ENCODE assay signal across 25 cellular contexts in genomic region chr12:6500466-6500865, GRCh38. TPM values are rescaled to one million over a fixed set of nuclear protein-coding genes. Genes with fewer than 3 reads are reported as not detected.
DNase-seq lines count a peak whose midpoint lies in the region; ATAC-seq lines count a peak whose summit lies in the region.
"Had no signal": no experiment of that assay in that cellular context is flagged by ENCODE, and none has a peak within 500 bp of the region (broad histone marks: within the 10 kb centered on the region; RNA-seq: fewer than 3 reads in every experiment).

No MANE protein-coding gene starts in this region.

- peaks cover 17% of the 10 kb centered on the region for H3K79me1 ChIP-seq in mesendoderm (ENCODE audit: low read length)

- peaks cover 34% of the 10 kb centered on the region for H3K36me3 Mint-ChIP-seq in T-helper 2 cell treated with Interferon-gamma antibody and Interleukin-4, amounts not matched to agents 5 μg/mL and 100 μg/mL, for 36 hours (ENCODE audit: low read depth)

- ATAC-seq in HG03095 (IDR thresholded peaks at IDR 0.05; ENCODE audit: unreplicated experiment) (no peak), Right ventricle myocardium superior (ENCODE audit: poor library complexity) (no peak)
- ATAC-seq: A549, HCT116, HepG2 had no signal

- no peak overlapping the region for H3K23ac ChIP-seq in mesendoderm (ENCODE audit: low read length)

- H3K9ac ChIP-seq in SK-N-MC (ENCODE audit: insufficient read length) (no peak overlapping the region), mesendoderm (ENCODE audit: low read length) (no peak overlapping the region)
- H3K9ac ChIP-seq: BLaER1 had no signal

- H3K4me3 ChIP-seq in SK-N-MC (peak overlapping the region; percentile 44), mesendoderm (ENCODE audit: low read length) (no peak overlapping the region)
- H3K4me3 ChIP-seq: A549, BLaER1 had no signal

- no CpG with 5 or more reads among the region's 2 CpGs for WGBS in mesendoderm (ENCODE audit: extremely low coverage, insufficient coverage, low lambda C conversion rate)

- H3K4ac ChIP-seq in mesendoderm (ENCODE audit: low read depth, low read length): no peak overlapping the region

- H3K27me3 Mint-ChIP-seq in T-helper 2 cell treated with Interferon-gamma antibody and Interleukin-4, amounts not matched to agents 5 μg/mL and 100 μg/mL, for 36 hours (ENCODE audit: low read depth): no peaks in the 10 kb centered on the region
- H3K27me3 Mint-ChIP-seq: CD4-positive, alpha-beta memory T cell; IgD-negative memory B cell had no signal

- no peak overlapping the region for H3K4me3 Mint-ChIP-seq in T-helper 2 cell treated with Interferon-gamma antibody and Interleukin-4, amounts not matched to agents 5 μg/mL and 100 μg/mL, for 36 hours
- H3K4me3 Mint-ChIP-seq: CD14-positive monocyte; CD4-positive, alpha-beta memory T cell; HFFc6; IgD-negative memory B cell had no signal

- peaks cover 17% of the 10 kb centered on the region for H3K79me2 ChIP-seq in mesendoderm (ENCODE audit: control insufficient read depth, insufficient read depth, low read length)

- H3K4me2 ChIP-seq in mesendoderm (ENCODE audit: low read length): no peak overlapping the region
- H3K4me2 ChIP-seq: A549, BLaER1 had no signal

- no peaks in the 10 kb centered on the region for H3K9me3 Mint-ChIP-seq in T-helper 2 cell treated with Interferon-gamma antibody and Interleukin-4, amounts not matched to agents 5 μg/mL and 100 μg/mL, for 36 hours
- H3K9me3 Mint-ChIP-seq: CD14-positive monocyte; CD4-positive, alpha-beta memory T cell; HFFc6; IgD-negative memory B cell had no signal

- no peak overlapping the region for H2BK15ac ChIP-seq in mesendoderm (replicated peaks; ENCODE audit: low read depth)

- DNase-seq in T-helper 2 cell treated with Interferon-gamma antibody and Interleukin-4, amounts not matched to agents 5 μg/mL and 100 μg/mL, for 36 hours (ENCODE audit: low spot score): no peak
- no peak for DNase-seq in T-helper 2 cell
- peak; percentile 98 for DNase-seq in SK-N-MC (ENCODE audit: low read depth, low spot score)
- DNase-seq in mesendoderm: no peak
- no peak for DNase-seq in GDM1 (lab: John Stamatoyannopoulos, UW)
- DNase-seq in Right ventricle myocardium superior: no peak
- DNase-seq: CD4-positive, alpha-beta memory T cell; COR-L47; DMS 273 treated with DMSO at 0.1 percent for 48 hours; DMS53; DND-41; EL; GOT3; H7; HFFc6; KBM-7 had no signal

- intact Hi-C loops in Right ventricle myocardium superior (cut with DNase I): no loop called here

- peak overlapping the region; percentile 5 for H4K8ac ChIP-seq in mesendoderm (ENCODE audit: low read depth, low read length)

- H3K56ac ChIP-seq in mesendoderm (ENCODE audit: low read length): no peak overlapping the region

- peak overlapping the region; percentile 73 for H3K27ac Mint-ChIP-seq in T-helper 2 cell treated with Interferon-gamma antibody and Interleukin-4, amounts not matched to agents 5 μg/mL and 100 μg/mL, for 36 hours
- H3K27ac Mint-ChIP-seq: HFFc6, IgD-negative memory B cell had no signal

- no peaks in the 10 kb centered on the region for H3K4me1 ChIP-seq in mesendoderm (ENCODE audit: control insufficient read depth, low read depth, low read length)

- peaks cover 64% of the 10 kb centered on the region for H3K36me3 ChIP-seq in SK-N-MC (ENCODE audit: insufficient read depth, low read length)
- H3K36me3 ChIP-seq in mesendoderm (ENCODE audit: control insufficient read depth, insufficient read depth, low read length): peaks cover 12% of the 10 kb centered on the region

- no peak overlapping the region for H2BK5ac ChIP-seq in mesendoderm (ENCODE audit: low read length)

- H3K9me3 ChIP-seq in SK-N-MC (ENCODE audit: low read depth, low read length): no peaks in the 10 kb centered on the region
- H3K9me3 ChIP-seq: A549, BLaER1 had no signal

- no peak overlapping the region for H2AK5ac ChIP-seq in mesendoderm (ENCODE audit: low read length)

- no peak overlapping the region for H3K18ac ChIP-seq in mesendoderm (ENCODE audit: low read length)

- peak overlapping the region; percentile 80 for H3K27ac ChIP-seq in SK-N-MC
- no peak overlapping the region for H3K27ac ChIP-seq in mesendoderm (ENCODE audit: low read depth, low read length)
- H3K27ac ChIP-seq: 22Rv1, A549, BLaER1 had no signal

- H3K27me3 ChIP-seq in mesendoderm (ENCODE audit: insufficient read depth, low read length, poor library complexity): no peaks in the 10 kb centered on the region
- H3K27me3 ChIP-seq: BLaER1 had no signal

- H3K4me1 Mint-ChIP-seq in T-helper 2 cell treated with Interferon-gamma antibody and Interleukin-4, amounts not matched to agents 5 μg/mL and 100 μg/mL, for 36 hours (ENCODE audit: low read depth): peaks cover 9% of the 10 kb centered on the region

- H4K5ac ChIP-seq in mesendoderm (ENCODE audit: low read length): no peak overlapping the region

- H2BK120ac ChIP-seq in mesendoderm (ENCODE audit: low read depth, low read length): no peak overlapping the region

RNA-seq across cellular contexts. Expression of gene NCAPD2, which starts 6.6 kb away (rescaled TPM):
- polyA plus RNA-seq in mesendoderm (2013, experiment 1 of 2): 52.1 TPM
- 50.5 TPM for polyA plus RNA-seq in mesendoderm (2013, experiment 2 of 2)
- 8.9 TPM for total RNA-seq in Right ventricle myocardium superior

RNA-seq across cellular contexts. Expression of gene MRPL51, which starts 7.4 kb away (rescaled TPM):
- 887 TPM for polyA plus RNA-seq in mesendoderm (2013, experiment 1 of 2)
- polyA plus RNA-seq in mesendoderm (2013, experiment 2 of 2): 886 TPM
- total RNA-seq in Right ventricle myocardium superior: 280 TPM

RNA-seq across cellular contexts. Expression of gene VAMP1, which starts 30.0 kb away (rescaled TPM):
- 8.1 TPM for polyA plus RNA-seq in mesendoderm (2013, experiment 1 of 2)
- 8.5 TPM for polyA plus RNA-seq in mesendoderm (2013, experiment 2 of 2)
- total RNA-seq in Right ventricle myocardium superior: 3.2 TPM

RNA-seq across cellular contexts. Expression of gene GAPDH, which starts 33.9 kb away (rescaled TPM):
- 5,113 TPM for polyA plus RNA-seq in mesendoderm (2013, experiment 1 of 2)
- polyA plus RNA-seq in mesendoderm (2013, experiment 2 of 2): 5,145 TPM
- total RNA-seq in Right ventricle myocardium superior: 4,109 TPM

RNA-seq across cellular contexts. Expression of gene TAPBPL, which starts 48.6 kb away (rescaled TPM):
- 0.35 TPM for polyA plus RNA-seq in mesendoderm (2013, experiment 1 of 2)
- 0.46 TPM for polyA plus RNA-seq in mesendoderm (2013, experiment 2 of 2)
- 11.1 TPM for total RNA-seq in Right ventricle myocardium superior
- total RNA-seq: G401 had no signal
